Comparison of ENCODE assay signal across 1 cellular context in genomic region chr2:27663463-27664244, GRCh38.
A peak's percentile ranks its signal among the peaks of the same experiment; 100 is the strongest.
TF ChIP-seq lines count a peak whose summit lies in the region.

SLC4A1AP (plus strand) TSS chr2:27663889; CDS start chr2:27663915, 26 bp downstream.
SUPT7L (minus strand) TSS chr2:27663614; CDS start chr2:27662192, 1,422 bp downstream.

TF ChIP-seq in GM12878, 131 proteins besides CTCF, POLR2A, EP300 and RAD21 (continued from another document and continues in another):
- peak; percentile 59 for TF ChIP-seq BACH1 (IDR thresholded peaks at IDR 0.05; ENCODE audit: borderline replicate concordance)
- 0 out of 2 replicates have a peak, but pooled peaks have one; percentile 12 for TF ChIP-seq FOXM1 (IDR thresholded peaks at IDR 0.05; ENCODE audit: low read depth, low read length)
- TF ChIP-seq ETV6 (conservative IDR thresholded peaks at IDR 0.05 in 1 of 2, IDR thresholded peaks at IDR 0.05 in 1 of 2; ENCODE audit: borderline replicate concordance in 1 of 2, low read depth in 1 of 2), result no peak
- TF ChIP-seq TCF3 (IDR thresholded peaks at IDR 0.05; ENCODE audit: borderline replicate concordance, insufficient read depth, low read depth, low read length), result no peak
- TF ChIP-seq NFIC (IDR thresholded peaks at IDR 0.05; ENCODE audit: low read depth, low read length), result peak; percentile 73; the same call in 1 of the 2 replicates
- peak; percentile 95 for TF ChIP-seq IKZF1 (conservative IDR thresholded peaks at IDR 0.05)
- no peak for TF ChIP-seq FOS (IDR thresholded peaks at IDR 0.05; ENCODE audit: borderline replicate concordance, extremely low read depth, insufficient read length)
- no peak; the same call in 1 of the 2 replicates for TF ChIP-seq RFX5 (IDR thresholded peaks at IDR 0.05; ENCODE audit: low read depth, low read length)
- TF ChIP-seq ZBTB11 (CRISPR knock-in tag; IDR thresholded peaks at IDR 0.05), result peak; percentile 98
- peak; percentile 60; the same call in 1 of the 2 replicates for TF ChIP-seq HSF1 (IDR thresholded peaks at IDR 0.05; ENCODE audit: low read depth, low read length)
- peak; percentile 67; the same call in 1 of the 2 replicates for TF ChIP-seq TCF7 (IDR thresholded peaks at IDR 0.05; ENCODE audit: borderline replicate concordance)
- peak; percentile 49; the same call in 1 of the 2 replicates for TF ChIP-seq ZNF622 (IDR thresholded peaks at IDR 0.05)
- TF ChIP-seq CEBPB (IDR thresholded peaks at IDR 0.05; ENCODE audit: borderline replicate concordance in 1 of 2, low read depth in 2 of 2, low read length in 2 of 2), result no peak; a peak in 1 of 4 replicates
- TF ChIP-seq TCF12 (IDR thresholded peaks at IDR 0.05; ENCODE audit: low read depth, low read length), result peak; percentile 22; the same call in 1 of the 2 replicates
- peak in 1 of 2 experiments; percentile 82; a peak in 2 of 4 replicates for TF ChIP-seq SRF (IDR thresholded peaks at IDR 0.05; ENCODE audit: low read depth in 2 of 2, low read length in 2 of 2)
- peak; percentile 49 for TF ChIP-seq E4F1 (IDR thresholded peaks at IDR 0.05; ENCODE audit: borderline replicate concordance, partially characterized antibody)
- peak; percentile 49; the same call in 1 of the 2 replicates for TF ChIP-seq IRF3 (IDR thresholded peaks at IDR 0.05)
- TF ChIP-seq PML (IDR thresholded peaks at IDR 0.05; ENCODE audit: low read length), result peak; percentile 96
- peak; percentile 43; the same call in 1 of the 2 replicates for TF ChIP-seq RAD51 (IDR thresholded peaks at IDR 0.05)
- TF ChIP-seq FOXK2 (IDR thresholded peaks at IDR 0.05), result peak; percentile 86
- no peak for TF ChIP-seq BMI1 (IDR thresholded peaks at IDR 0.05; ENCODE audit: borderline replicate concordance)
- peak; percentile 71 for TF ChIP-seq MEF2B (IDR thresholded peaks at IDR 0.05; ENCODE audit: partially characterized antibody, poor library complexity, severe bottlenecking)
- no peak; the same call in 1 of the 2 replicates for TF ChIP-seq ZNF24 (IDR thresholded peaks at IDR 0.05)
- no peak for TF ChIP-seq CBX3 (IDR thresholded peaks at IDR 0.05; ENCODE audit: borderline replicate concordance, low read depth)
- TF ChIP-seq SUZ12 (IDR thresholded peaks at IDR 0.05; ENCODE audit: unreplicated experiment), result no peak
- no peak for TF ChIP-seq CUX1 (IDR thresholded peaks at IDR 0.05; ENCODE audit: insufficient replicate concordance, low read depth, low read length)
- TF ChIP-seq CBFB (IDR thresholded peaks at IDR 0.05; ENCODE audit: low read depth), result peak; percentile 62; the same call in 1 of the 2 replicates
- TF ChIP-seq PAX8 (IDR thresholded peaks at IDR 0.05), result no peak; the same call in 1 of the 2 replicates
- no peak; the same call in 1 of the 2 replicates for TF ChIP-seq SIN3A (IDR thresholded peaks at IDR 0.05; ENCODE audit: low read depth, low read length)
- TF ChIP-seq ZBED1 (IDR thresholded peaks at IDR 0.05; ENCODE audit: borderline replicate concordance), result 0 out of 2 replicates have a peak, but pooled peaks have one; percentile 53
- TF ChIP-seq STAT1 (conservative IDR thresholded peaks at IDR 0.05), result peak; percentile 96; the same call in 1 of the 2 replicates
- TF ChIP-seq POU2F2 (IDR thresholded peaks at IDR 0.05; ENCODE audit: borderline replicate concordance, low read depth, low read length), result peak; percentile 81; the same call in 2 of the 3 replicates
- no peak for TF ChIP-seq ZNF384 (IDR thresholded peaks at IDR 0.05; ENCODE audit: borderline replicate concordance, low read depth, low read length)
- TF ChIP-seq LARP7 (IDR thresholded peaks at IDR 0.05), result peak; percentile 85; the same call in 1 of the 2 replicates
- peak; percentile 89 for TF ChIP-seq HDAC2 (IDR thresholded peaks at IDR 0.05)
- peak; percentile 85 for TF ChIP-seq CREM (IDR thresholded peaks at IDR 0.05; ENCODE audit: low read depth)
- TF ChIP-seq ZSCAN29 (IDR thresholded peaks at IDR 0.05), result 0 out of 2 replicates have a peak, but pooled peaks have one; percentile 19
- no peak for TF ChIP-seq PAX5 (IDR thresholded peaks at IDR 0.05; ENCODE audit: borderline replicate concordance, low read depth, low read length)
- TF ChIP-seq NR2C2 (IDR thresholded peaks at IDR 0.05; ENCODE audit: borderline replicate concordance, control insufficient read depth, insufficient read length, low read depth), result peak; percentile 59
- no peak for TF ChIP-seq CHD1 (IDR thresholded peaks at IDR 0.05; ENCODE audit: low read depth, low read length)
- peak; percentile 76 for TF ChIP-seq NR2F1 (conservative IDR thresholded peaks at IDR 0.05)
- TF ChIP-seq ATF7 (IDR thresholded peaks at IDR 0.05; ENCODE audit: low read depth), result peak; percentile 94
- TF ChIP-seq RBBP5 (conservative IDR thresholded peaks at IDR 0.05), result no peak
- peak; percentile 74 to 83 for TF ChIP-seq IKZF2 (IDR thresholded peaks at IDR 0.05)
- TF ChIP-seq MEF2A (IDR thresholded peaks at IDR 0.05; ENCODE audit: insufficient read depth, low read depth, low read length), result 0 out of 2 replicates have a peak, but pooled peaks have one; percentile 50
- no peak for TF ChIP-seq E2F4 (IDR thresholded peaks at IDR 0.05; ENCODE audit: low read depth, low read length)
- peak; percentile 98 for TF ChIP-seq WRNIP1 (IDR thresholded peaks at IDR 0.05; ENCODE audit: borderline replicate concordance, low read depth, low read length)
- peak; percentile 89 for TF ChIP-seq IRF4 (IDR thresholded peaks at IDR 0.05; ENCODE audit: low read depth, low read length)
- no peak for TF ChIP-seq NFYA (IDR thresholded peaks at IDR 0.05; ENCODE audit: borderline replicate concordance, low read depth, low read length)
- peak; percentile 69 for TF ChIP-seq SP1 (IDR thresholded peaks at IDR 0.05; ENCODE audit: low read depth, low read length)
- peak; percentile 82 for TF ChIP-seq RUNX3 (IDR thresholded peaks at IDR 0.05; ENCODE audit: low read length)
